1 cellular context compared by ENCODE assay signal in genomic region chr1:96544051-96544830, GRCh38.
TF ChIP-seq lines count a peak whose summit lies in the region.

No MANE protein-coding gene starts in this region.

TF ChIP-seq in H1, 55 proteins besides CTCF, POLR2A, EP300 and RAD21:
- TF ChIP-seq NRF1 (IDR thresholded peaks at IDR 0.05; ENCODE audit: low read depth, low read length) (no peak), POLR2AphosphoS5 (IDR thresholded peaks at IDR 0.05; ENCODE audit: low read depth, low read length) (no peak), ASH2L (IDR thresholded peaks at IDR 0.05; ENCODE audit: low read length) (no peak), EZH2 (IDR thresholded peaks at IDR 0.05; ENCODE audit: low read depth, low read length, severe bottlenecking) (no peak), KDM4A (IDR thresholded peaks at IDR 0.05; ENCODE audit: low read depth, low read length, severe bottlenecking) (no peak), SUZ12 (IDR thresholded peaks at IDR 0.05; ENCODE audit: low read length) (no peak), MAX (IDR thresholded peaks at IDR 0.05) (no peak), CHD1 (IDR thresholded peaks at IDR 0.05; ENCODE audit: low read depth, low read length) (no peak), RXRA (IDR thresholded peaks at IDR 0.05; ENCODE audit: insufficient read depth, low read depth, low read length) (no peak), NANOG (IDR thresholded peaks at IDR 0.05; ENCODE audit: insufficient read depth, low read depth, low read length, poor library complexity, severe bottlenecking) (no peak), GTF2F1 (IDR thresholded peaks at IDR 0.05; ENCODE audit: borderline replicate concordance, low read depth, low read length) (no peak), CTBP2 (IDR thresholded peaks at IDR 0.05; ENCODE audit: borderline replicate concordance, insufficient read depth, insufficient read length, low read length) (no peak), CBX8 (IDR thresholded peaks at IDR 0.05; ENCODE audit: borderline replicate concordance, low read depth, low read length) (no peak), JUND (IDR thresholded peaks at IDR 0.05; ENCODE audit: low read length) (no peak), USF2 (IDR thresholded peaks at IDR 0.05; ENCODE audit: low read length) (no peak), ZNF274 (IDR thresholded peaks at IDR 0.05; ENCODE audit: borderline replicate concordance, extremely low read depth, low read length) (no peak)
